ENCODE assay signal across 8 cellular contexts in genomic region chr12:26878661-26879119, GRCh38. TPM values are rescaled to one million over a fixed set of nuclear protein-coding genes. Genes with fewer than 3 reads are reported as not detected.
DNase-seq lines count a peak whose midpoint lies in the region; ATAC-seq, FAIRE-seq and TF ChIP-seq lines count a peak whose summit lies in the region.

No MANE protein-coding gene starts in this region.

- DNase-seq in SJCRH30 (peak; percentile 29 to 46), upper lobe of right lung (peak; percentile 73), HUDEP-2 (lab: John Stamatoyannopoulos, UW; ENCODE audit: unreplicated experiment in 76 of 76) (no peak), cerebellar nuclear complex (lab: John Stamatoyannopoulos, UW) (no peak), SW 1271 (lab: John Stamatoyannopoulos, UW) (no peak)

- H3K27me3 ChIP-seq in SJCRH30 (no peaks in the 10 kb centered on the region), upper lobe of right lung (no peaks in the 10 kb centered on the region)

- no peak overlapping the region for H3K27ac ChIP-seq in SJCRH30
- no peak overlapping the region for H3K27ac ChIP-seq in upper lobe of right lung

- H3K36me3 ChIP-seq in SJCRH30 (no peaks in the 10 kb centered on the region), upper lobe of right lung (no peaks in the 10 kb centered on the region)

- H3K9me3 ChIP-seq in SJCRH30 (replicated peaks) (no peaks in the 10 kb centered on the region), upper lobe of right lung (no peaks in the 10 kb centered on the region)

- peak; percentile 76 for FAIRE-seq in islet of Langerhans (lab: Jason Lieb, UNC)

- ATAC-seq in GM18520 (IDR thresholded peaks at IDR 0.05; ENCODE audit: unreplicated experiment), result peak; percentile 37
- ATAC-seq in HG03520 (IDR thresholded peaks at IDR 0.05; ENCODE audit: unreplicated experiment), result peak; percentile 50
- peak; percentile 70 for ATAC-seq in upper lobe of right lung

- H3K4me1 ChIP-seq in SJCRH30, result peaks cover 17% of the 10 kb centered on the region
- peaks cover 8% of the 10 kb centered on the region for H3K4me1 ChIP-seq in upper lobe of right lung

- H3K4me3 ChIP-seq in SJCRH30, result no peak overlapping the region
- H3K4me3 ChIP-seq in upper lobe of right lung, result no peak overlapping the region

- intact Hi-C loops in upper lobe of right lung (cut with DNase I), result no loop called here

- no peak for TF ChIP-seq CTCF in upper lobe of right lung (IDR thresholded peaks at IDR 0.05)

RNA-seq across cellular contexts. Expression of gene ITPR2, which starts 45.7 kb away (rescaled TPM):
- 7.8 and 8.7 TPM in 2 replicates for total RNA-seq in SJCRH30 (2014; rRNA removed; shearing (Covaris generic))
- 50.8 TPM for total RNA-seq in upper lobe of right lung

RNA-seq across cellular contexts. Expression of gene INTS13, which starts 59.1 kb away (rescaled TPM):
- total RNA-seq in SJCRH30 (2014; rRNA removed; shearing (Covaris generic)), result 48.1 and 70.8 TPM in 2 replicates
- total RNA-seq in upper lobe of right lung, result 20.8 TPM

RNA-seq across cellular contexts. Expression of gene FGFR1OP2, which starts 59.6 kb away (rescaled TPM):
- 53.1 and 56.3 TPM in 2 replicates for total RNA-seq in SJCRH30 (2014; rRNA removed; shearing (Covaris generic))
- 64.1 TPM for total RNA-seq in upper lobe of right lung

Comparison
In these comparisons a context has a peak if more than half of its experiments do, and no peak if none do; other contexts are left out.
1. DNase-seq: peak in SJCRH30 (2 of 2) and upper lobe of right lung (single experiment); none in HUDEP-2 (0 of 76), cerebellar nuclear complex (0 of 2) and SW 1271 (0 of 2).
2. Peak in every context shown above with its lines, with median percentiles within 50 percentile points of each other: ATAC-seq.